8 cellular contexts compared by ENCODE assay signal in genomic region chr22:45997077-45997774, GRCh38. TPM values are rescaled to one million over a fixed set of nuclear protein-coding genes. Genes with fewer than 3 reads are reported as not detected.
DNase-seq lines count a peak whose midpoint lies in the region; ATAC-seq lines count a peak whose summit lies in the region.

No MANE protein-coding gene starts in this region.

- peak; percentile 97 for DNase-seq in GM23248
- peak; percentile 3 for DNase-seq in NCI-H82 treated with DMSO at 0.1 percent for 48 hours (lab: John Stamatoyannopoulos, UW; ENCODE audit: unreplicated experiment)
- no peak for DNase-seq in central memory CD8-positive, alpha-beta T cell (ENCODE audit: low spot score in 2 of 2)
- no peak for DNase-seq in stimulated activated naive CD8-positive, alpha-beta T cell treated with anti-CD3 and anti-CD28 coated beads, Interleukin-15, amount 100 ng/mL, for 72 hours
- no peak for DNase-seq in HuH-7.5 (ENCODE audit: low spot score)

- in situ Hi-C loops in GM23248 (cut with MboI) = no loop called here

- no peaks in the 10 kb centered on the region for H3K27me3 Mint-ChIP-seq in central memory CD8-positive, alpha-beta T cell
- H3K27me3 Mint-ChIP-seq in stimulated activated naive CD8-positive, alpha-beta T cell treated with anti-CD3 and anti-CD28 coated beads, Interleukin-15, amount 100 ng/mL, for 72 hours = peaks cover 22% of the 10 kb centered on the region

- H2AFZ ChIP-seq in GM23248 = peak overlapping the region; percentile 22; the same call in 1 of the 2 replicates

- no peak overlapping the region for H3K4me3 Mint-ChIP-seq in central memory CD8-positive, alpha-beta T cell
- peak overlapping the region in 1 of 2 donors; percentile 8 for H3K4me3 Mint-ChIP-seq in stimulated activated naive CD8-positive, alpha-beta T cell treated with anti-CD3 and anti-CD28 coated beads, Interleukin-15, amount 100 ng/mL, for 72 hours

- no peak for ATAC-seq in central memory CD8-positive, alpha-beta T cell (replicated peaks; ENCODE audit: extremely low read depth, poor library complexity, severe bottlenecking)
- peak; percentile 39 for ATAC-seq in stimulated activated naive CD8-positive, alpha-beta T cell treated with anti-CD3 and anti-CD28 coated beads, Interleukin-15, amount 100 ng/mL, for 72 hours
- ATAC-seq in GM19467 (IDR thresholded peaks at IDR 0.05; ENCODE audit: unreplicated experiment) (no peak), HG03025 (IDR thresholded peaks at IDR 0.05; ENCODE audit: low FRiP score, unreplicated experiment) (no peak)

- no peaks in the 10 kb centered on the region for H3K36me3 ChIP-seq in GM23248 (ENCODE audit: low read depth)

- no peaks in the 10 kb centered on the region for H4K20me1 ChIP-seq in GM23248 (ENCODE audit: insufficient read depth)

- H3K27ac ChIP-seq in GM23248 = peak overlapping the region; percentile 96
- peak overlapping the region; percentile 73 for H3K27ac ChIP-seq in layer of hippocampus (ENCODE audit: low read depth, low read length)

- peaks cover 6% of the 10 kb centered on the region; the same call in 1 of the 2 replicates for H3F3A ChIP-seq in GM23248 (ENCODE audit: insufficient read depth)

- H3K9ac ChIP-seq in GM23248 = peak overlapping the region; percentile 87

- no peaks in the 10 kb centered on the region for H3K9me3 ChIP-seq in GM23248 (ENCODE audit: low read depth)

- H3K36me3 Mint-ChIP-seq in central memory CD8-positive, alpha-beta T cell (ENCODE audit: insufficient read depth) = peaks cover 12% of the 10 kb centered on the region

- peaks cover 29% of the 10 kb centered on the region for H3K79me2 ChIP-seq in GM23248 (ENCODE audit: insufficient read depth)

- peak overlapping the region; percentile 71 for H3K27ac Mint-ChIP-seq in central memory CD8-positive, alpha-beta T cell (ENCODE audit: low read depth)
- peak overlapping the region in 1 of 2 donors; percentile 9 for H3K27ac Mint-ChIP-seq in stimulated activated naive CD8-positive, alpha-beta T cell treated with anti-CD3 and anti-CD28 coated beads, Interleukin-15, amount 100 ng/mL, for 72 hours

- H3K9me2 ChIP-seq in GM23248 (ENCODE audit: insufficient read depth) = no peaks in the 10 kb centered on the region

- peaks cover 14% of the 10 kb centered on the region for H3K4me1 Mint-ChIP-seq in central memory CD8-positive, alpha-beta T cell
- peaks cover 22% of the 10 kb centered on the region for H3K4me1 Mint-ChIP-seq in stimulated activated naive CD8-positive, alpha-beta T cell treated with anti-CD3 and anti-CD28 coated beads, Interleukin-15, amount 100 ng/mL, for 72 hours

- H3K9me3 Mint-ChIP-seq in central memory CD8-positive, alpha-beta T cell = peaks cover 14% of the 10 kb centered on the region
- peaks cover 0 to 7% of the 10 kb centered on the region in 2 donors for H3K9me3 Mint-ChIP-seq in stimulated activated naive CD8-positive, alpha-beta T cell treated with anti-CD3 and anti-CD28 coated beads, Interleukin-15, amount 100 ng/mL, for 72 hours

- 5 to 8% methylated on average over 11 to 16 of the region's 16 CpGs for WGBS in GM23248 (ENCODE audit: low coverage in 1 of 2, low lambda C conversion rate in 2 of 2, missing lambda C conversion rate in 2 of 2), 2 experiments

- no peaks in the 10 kb centered on the region for H3K27me3 ChIP-seq in GM23248 (replicated peaks; ENCODE audit: insufficient read depth)
- H3K27me3 ChIP-seq in layer of hippocampus (ENCODE audit: control insufficient read depth, insufficient read depth, low read length) = no peaks in the 10 kb centered on the region

- H3K4me2 ChIP-seq in GM23248 (ENCODE audit: unreplicated experiment) = peak overlapping the region; percentile 74

- H3K4me1 ChIP-seq in GM23248 (ENCODE audit: insufficient read depth) = peaks cover 33% of the 10 kb centered on the region

- peak overlapping the region; percentile 60 for H3K4me3 ChIP-seq in GM23248

RNA-seq across cellular contexts. Expression of gene WNT7B, which starts 20.3 kb away (rescaled TPM):
- 0.25 TPM in 1 of 2 replicates, not detected in the other for total RNA-seq in GM23248 (2014; rRNA removed; shearing (Covaris generic))
- 0.10 TPM in 1 of 2 replicates, not detected in the other for polyA plus RNA-seq in GM23248 (2016; fragmentation: Nextera tagmentation; extraction: Ambion mirVana)

Comparison
In these comparisons a context has a peak if more than half of its experiments do, and no peak if none do; other contexts are left out.
1. DNase-seq: peak in GM23248 (single experiment) and NCI-H82 treated with DMSO at 0.1 percent for 48 hours (single experiment); none in central memory CD8-positive, alpha-beta T cell (0 of 2), stimulated activated naive CD8-positive, alpha-beta T cell treated with anti-CD3 and anti-CD28 coated beads, Interleukin-15, amount 100 ng/mL, for 72 hours (0 of 2) and HuH-7.5 (single experiment).